20 cellular contexts compared by ENCODE assay signal in the genomic region with DNA sequence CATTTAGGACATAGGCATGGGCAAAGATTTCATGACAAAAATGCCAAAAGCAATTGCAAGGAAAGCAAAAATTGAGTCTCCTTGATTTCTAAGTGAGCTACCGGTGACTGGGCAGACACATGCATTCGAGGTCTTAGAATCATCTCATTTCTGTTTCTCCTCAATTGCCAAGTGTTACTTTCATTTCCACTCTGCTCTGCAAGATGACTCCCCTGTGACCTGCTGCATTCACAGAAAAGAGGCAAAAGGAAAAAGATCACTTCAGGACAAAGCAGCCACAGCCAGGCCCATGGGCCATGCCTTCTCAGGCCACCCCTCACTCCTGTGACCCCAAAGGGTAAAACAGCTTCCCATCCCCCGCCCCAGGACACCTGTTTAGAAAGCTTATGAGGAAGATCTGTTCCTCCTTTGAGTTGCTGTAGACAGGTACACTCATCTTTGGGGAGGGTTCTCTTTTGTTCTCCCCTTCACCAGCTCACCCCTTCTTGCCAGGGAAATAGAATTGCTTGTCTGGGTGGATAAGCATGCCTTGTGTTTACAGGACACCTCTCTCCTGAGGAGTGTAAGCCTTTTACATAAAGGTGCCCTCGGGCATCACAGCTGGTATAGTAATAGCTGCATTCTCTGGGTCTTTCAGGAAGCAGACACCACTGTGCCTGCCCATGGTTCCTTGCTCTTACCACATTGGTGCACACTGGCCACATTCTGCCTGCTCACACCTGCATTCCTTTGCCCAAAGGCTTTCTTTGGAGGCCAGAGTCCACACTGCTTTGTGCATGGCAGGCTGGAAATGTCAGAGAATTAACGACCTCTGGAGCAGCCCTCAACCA.
DNase-seq lines count a peak whose midpoint lies in the region; ATAC-seq lines count a peak whose summit lies in the region.
"Had no signal": no experiment of that assay in that cellular context is flagged by ENCODE, and none has a peak within 500 bp of the region (broad histone marks: within the 10 kb centered on the region; RNA-seq: fewer than 3 reads in every experiment).

No MANE protein-coding gene starts in this region.

- H3K27ac ChIP-seq in epithelial cell of prostate, result no peak overlapping the region
- H3K27ac ChIP-seq: gastrocnemius medialis, transverse colon had no signal

- H3K4me1 Mint-ChIP-seq in activated naive CD8-positive, alpha-beta T cell treated with anti-CD3 and anti-CD28 coated beads, Interleukin-2, amount 10 ng/mL, durations not matched to agents 7 days and 5 days, result peaks cover 10% of the 10 kb centered on the region
- peaks cover 6% of the 10 kb centered on the region for H3K4me1 Mint-ChIP-seq in activated naive CD8-positive, alpha-beta T cell treated with anti-CD3 and anti-CD28 coated beads for 36 hours
- H3K4me1 Mint-ChIP-seq in stimulated activated effector memory CD8-positive, alpha-beta T cell treated with anti-CD3 and anti-CD28 coated beads, Interleukin-12 subunit alpha, Interleukin-12 subunit beta, amount 100 ng/mL, for 72 hours, result no peaks in the 10 kb centered on the region

- H3K27ac Mint-ChIP-seq in activated naive CD8-positive, alpha-beta T cell treated with anti-CD3 and anti-CD28 coated beads, Interleukin-2, amount 10 ng/mL, durations not matched to agents 7 days and 5 days, result peak overlapping the region; percentile 64
- no peak overlapping the region for H3K27ac Mint-ChIP-seq in activated naive CD8-positive, alpha-beta T cell treated with anti-CD3 and anti-CD28 coated beads for 36 hours
- no peak overlapping the region for H3K27ac Mint-ChIP-seq in stimulated activated effector memory CD8-positive, alpha-beta T cell treated with anti-CD3 and anti-CD28 coated beads, Interleukin-12 subunit alpha, Interleukin-12 subunit beta, amount 100 ng/mL, for 72 hours
- H3K27ac Mint-ChIP-seq: activated T-cell treated with anti-CD3 and anti-CD28 coated beads, Interleukin-2, amount 50 U/mL, for 72 hours; T-cell had no signal

- peak overlapping the region; percentile 67 for H3K4me3 Mint-ChIP-seq in activated naive CD8-positive, alpha-beta T cell treated with anti-CD3 and anti-CD28 coated beads, Interleukin-2, amount 10 ng/mL, durations not matched to agents 7 days and 5 days
- H3K4me3 Mint-ChIP-seq in activated naive CD8-positive, alpha-beta T cell treated with anti-CD3 and anti-CD28 coated beads for 36 hours, result no peak overlapping the region
- no peak overlapping the region for H3K4me3 Mint-ChIP-seq in stimulated activated effector memory CD8-positive, alpha-beta T cell treated with anti-CD3 and anti-CD28 coated beads, Interleukin-12 subunit alpha, Interleukin-12 subunit beta, amount 100 ng/mL, for 72 hours
- H3K4me3 Mint-ChIP-seq: activated T-cell treated with anti-CD3 and anti-CD28 coated beads, Interleukin-2, amount 50 U/mL, for 72 hours; T-cell had no signal

- peak; percentile 28 for DNase-seq in activated naive CD8-positive, alpha-beta T cell treated with anti-CD3 and anti-CD28 coated beads, Interleukin-2, amount 10 ng/mL, durations not matched to agents 7 days and 5 days
- no peak for DNase-seq in activated naive CD8-positive, alpha-beta T cell treated with anti-CD3 and anti-CD28 coated beads for 36 hours
- DNase-seq in epithelial cell of prostate (ENCODE audit: low read depth, low spot score), result peak; percentile 40
- no peak for DNase-seq in stimulated activated effector memory CD8-positive, alpha-beta T cell treated with anti-CD3 and anti-CD28 coated beads, Interleukin-12 subunit alpha, Interleukin-12 subunit beta, amount 100 ng/mL, for 72 hours (ENCODE audit: low spot score in 2 of 2)
- no peak for DNase-seq in NCI-H128 (lab: John Stamatoyannopoulos, UW; ENCODE audit: unreplicated experiment)
- DNase-seq in DMS53 (lab: John Stamatoyannopoulos, UW), result no peak
- DNase-seq: activated T-cell treated with anti-CD3 and anti-CD28 coated beads, Interleukin-2, amount 50 U/mL, for 72 hours; gastrocnemius medialis; GDM1; KG1; NCI-H1436 treated with DMSO at 0.1 percent for 48 hours; NCI-H510A; nucleus accumbens; stimulated activated CD4-positive, alpha-beta T cell treated with anti-CD3 and anti-CD28 coated beads, Interleukin-4, amount 100 ng/mL, for 24 hours; T-cell; transverse colon had no signal

- no peaks in the 10 kb centered on the region for H3K36me3 Mint-ChIP-seq in activated naive CD8-positive, alpha-beta T cell treated with anti-CD3 and anti-CD28 coated beads, Interleukin-2, amount 10 ng/mL, durations not matched to agents 7 days and 5 days
- H3K36me3 Mint-ChIP-seq in activated naive CD8-positive, alpha-beta T cell treated with anti-CD3 and anti-CD28 coated beads for 36 hours, result no peaks in the 10 kb centered on the region
- H3K36me3 Mint-ChIP-seq in stimulated activated effector memory CD8-positive, alpha-beta T cell treated with anti-CD3 and anti-CD28 coated beads, Interleukin-12 subunit alpha, Interleukin-12 subunit beta, amount 100 ng/mL, for 72 hours, result no peaks in the 10 kb centered on the region
- H3K36me3 Mint-ChIP-seq: T-cell had no signal

- no peaks in the 10 kb centered on the region for H3K9me3 Mint-ChIP-seq in activated naive CD8-positive, alpha-beta T cell treated with anti-CD3 and anti-CD28 coated beads, Interleukin-2, amount 10 ng/mL, durations not matched to agents 7 days and 5 days
- H3K9me3 Mint-ChIP-seq in activated naive CD8-positive, alpha-beta T cell treated with anti-CD3 and anti-CD28 coated beads for 36 hours, result no peaks in the 10 kb centered on the region
- H3K9me3 Mint-ChIP-seq in stimulated activated effector memory CD8-positive, alpha-beta T cell treated with anti-CD3 and anti-CD28 coated beads, Interleukin-12 subunit alpha, Interleukin-12 subunit beta, amount 100 ng/mL, for 72 hours, result peaks cover 3% of the 10 kb centered on the region
- H3K9me3 Mint-ChIP-seq: activated T-cell treated with anti-CD3 and anti-CD28 coated beads, Interleukin-2, amount 50 U/mL, for 72 hours; T-cell had no signal

- ATAC-seq in activated naive CD8-positive, alpha-beta T cell treated with anti-CD3 and anti-CD28 coated beads, Interleukin-2, amount 10 ng/mL, durations not matched to agents 7 days and 5 days (ENCODE audit: low read depth), result peak; percentile 83
- peak; percentile 64 for ATAC-seq in HG03342 (IDR thresholded peaks at IDR 0.05; ENCODE audit: unreplicated experiment)
- peak; percentile 70 for ATAC-seq in stimulated activated effector memory CD8-positive, alpha-beta T cell treated with anti-CD3 and anti-CD28 coated beads, Interleukin-12 subunit alpha, Interleukin-12 subunit beta, amount 100 ng/mL, for 72 hours
- no peak for ATAC-seq in HG02938 (IDR thresholded peaks at IDR 0.05; ENCODE audit: unreplicated experiment)
- ATAC-seq: activated CD4-positive, CD25-positive, alpha-beta regulatory T cell treated with anti-CD3 and anti-CD28 coated beads, Interleukin-2, amount 50 U/mL, for 24 hours; gastrocnemius medialis; HCT116; T-cell had no signal

- POLR2A ChIA-PET in activated naive CD8-positive, alpha-beta T cell treated with anti-CD3 and anti-CD28 coated beads, Interleukin-2, amount 10 ng/mL, durations not matched to agents 7 days and 5 days (lab: Charles Lee), result interaction anchor here (1.3 kb wide), 1 partner anchor 9 kb away, joined by 3 read pairs; no protein-coding TSS in a partner anchor

- peaks cover 17% of the 10 kb centered on the region for H3K27me3 Mint-ChIP-seq in activated naive CD8-positive, alpha-beta T cell treated with anti-CD3 and anti-CD28 coated beads, Interleukin-2, amount 10 ng/mL, durations not matched to agents 7 days and 5 days
- peaks cover 9% of the 10 kb centered on the region for H3K27me3 Mint-ChIP-seq in activated naive CD8-positive, alpha-beta T cell treated with anti-CD3 and anti-CD28 coated beads for 36 hours

Comparison
In these comparisons a context has a peak if more than half of its experiments do, and no peak if none do; other contexts are left out.
1. DNase-seq: peak in activated naive CD8-positive, alpha-beta T cell treated with anti-CD3 and anti-CD28 coated beads, Interleukin-2, amount 10 ng/mL, durations not matched to agents 7 days and 5 days (single experiment) and epithelial cell of prostate (single experiment); none in activated naive CD8-positive, alpha-beta T cell treated with anti-CD3 and anti-CD28 coated beads for 36 hours (single experiment), stimulated activated effector memory CD8-positive, alpha-beta T cell treated with anti-CD3 and anti-CD28 coated beads, Interleukin-12 subunit alpha, Interleukin-12 subunit beta, amount 100 ng/mL, for 72 hours (0 of 2), NCI-H128 (single experiment) and DMS53 (single experiment).